In genomic region chr6:158870418-158870957, GRCh38 we compare ENCODE assay signal across 2 cellular contexts.
TF ChIP-seq lines count a peak whose summit lies in the region.

No MANE protein-coding gene starts in this region.

TF ChIP-seq in SK-N-SH, 30 proteins besides CTCF, POLR2A, EP300 and RAD21 (continued from another document):
- TF ChIP-seq PBX3 (IDR thresholded peaks at IDR 0.05) (no peak), CHD2 (IDR thresholded peaks at IDR 0.05; ENCODE audit: low read length, partially characterized antibody) (no peak), FOSL2 (IDR thresholded peaks at IDR 0.05; ENCODE audit: borderline replicate concordance, low read depth) (no peak), USF2 (IDR thresholded peaks at IDR 0.05; ENCODE audit: borderline replicate concordance, low read depth, low read length) (no peak), IRF3 (IDR thresholded peaks at IDR 0.05; ENCODE audit: low read depth, low read length) (no peak), MXI1 (IDR thresholded peaks at IDR 0.05; ENCODE audit: low read depth, low read length) (no peak), RFX5 (IDR thresholded peaks at IDR 0.05; ENCODE audit: low read length) (no peak), EZH2phosphoT487 (IDR thresholded peaks at IDR 0.05; ENCODE audit: borderline replicate concordance, low read depth) (no peak)

TF ChIP-seq in SK-N-SH treated with all-trans-retinoic acid at 6 μM for 48 hours, 23 proteins besides CTCF, POLR2A, EP300 and RAD21 (continued from another document):
- TF ChIP-seq ZC3H10 (CRISPR knock-in tag; IDR thresholded peaks at IDR 0.05) = no peak
- no peak for TF ChIP-seq CSDC2 (CRISPR knock-in tag; IDR thresholded peaks at IDR 0.05)
- no peak for TF ChIP-seq SNAI2 (CRISPR knock-in tag; IDR thresholded peaks at IDR 0.05)
